In the genomic region with DNA sequence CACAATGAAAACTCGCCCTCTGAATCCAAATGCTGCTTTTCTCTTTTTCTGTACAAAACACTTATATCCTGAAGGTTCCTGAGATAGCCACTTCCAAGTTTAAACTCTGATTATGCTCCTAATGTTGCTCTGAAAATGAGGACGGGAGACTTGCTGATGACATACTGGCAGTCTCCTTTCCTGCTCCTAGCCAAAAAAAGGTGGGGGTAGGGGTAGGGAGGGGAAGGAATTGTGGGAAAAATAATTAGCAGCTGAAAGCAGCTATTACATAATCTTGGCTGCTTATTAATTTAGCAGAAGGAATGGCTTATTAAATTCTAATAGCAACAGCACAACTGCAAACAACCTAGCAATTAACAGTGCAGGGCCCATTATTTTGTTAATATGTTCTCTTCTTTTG, we compare ENCODE assay signal across 11 cellular contexts. TPM values are rescaled to one million over a fixed set of nuclear protein-coding genes. Genes with fewer than 3 reads are reported as not detected.
DNase-seq lines count a peak whose midpoint lies in the region; ATAC-seq, FAIRE-seq and TF ChIP-seq lines count a peak whose summit lies in the region.
"Had no signal": no experiment of that assay in that cellular context is flagged by ENCODE, and none has a peak within 500 bp of the region (broad histone marks: within the 10 kb centered on the region; RNA-seq: fewer than 3 reads in every experiment).

No MANE protein-coding gene starts in this region.

- FAIRE-seq in RCC 7860 (lab: Jason Lieb, UNC), result no peak

- ATAC-seq in HCT116, result no peak
- ATAC-seq: left lung, sciatic nerve had no signal

- H3K9ac ChIP-seq in HCT116 (ENCODE audit: low read length) (no peak overlapping the region), GM23248 (no peak overlapping the region)

- peak overlapping the region in 1 of 8 donors; percentile 21 for H3K4me3 Mint-ChIP-seq in CD4-positive, alpha-beta memory T cell
- no peak overlapping the region for H3K4me3 Mint-ChIP-seq in activated naive CD8-positive, alpha-beta T cell
- peak overlapping the region; percentile 72 for H3K4me3 Mint-ChIP-seq in neural crest cell
- H3K4me3 Mint-ChIP-seq: T-helper 1 cell treated with Interleukin-12 subunit alpha and Interleukin-12 subunit beta and Interleukin-4 antibody, amounts not matched to agents 30 μg/mL and 1 μg/mL, for 36 hours had no signal

- H3K9me3 ChIP-seq in CD4-positive, alpha-beta memory T cell (ENCODE audit: control insufficient read depth in 1 of 2, low read length in 2 of 2), result no peaks in the 10 kb centered on the region
- no peaks in the 10 kb centered on the region for H3K9me3 ChIP-seq in HCT116 (ENCODE audit: control insufficient read depth in 1 of 2, insufficient read depth in 1 of 2, low read depth in 1 of 2, low read length in 2 of 2)
- no peaks in the 10 kb centered on the region for H3K9me3 ChIP-seq in GM23248 (ENCODE audit: low read depth)
- H3K9me3 ChIP-seq: left lung had no signal

- peaks cover 2 to 6% of the 10 kb centered on the region in 2 donors for H3K36me3 Mint-ChIP-seq in CD4-positive, alpha-beta memory T cell
- H3K36me3 Mint-ChIP-seq in activated naive CD8-positive, alpha-beta T cell, result no peaks in the 10 kb centered on the region
- H3K36me3 Mint-ChIP-seq in neural crest cell (ENCODE audit: low read depth), result no peaks in the 10 kb centered on the region

- peaks cover 19% of the 10 kb centered on the region for H3K4me1 ChIP-seq in CD4-positive, alpha-beta memory T cell (ENCODE audit: insufficient read depth, low read length)
- H3K4me1 ChIP-seq in HCT116 (ENCODE audit: control insufficient read depth in 1 of 2, insufficient read depth in 2 of 2, low read length in 2 of 2), result peaks cover 0 to 18% of the 10 kb centered on the region in 2 experiments; a peak in 2 of 4 replicates
- no peaks in the 10 kb centered on the region for H3K4me1 ChIP-seq in GM23248 (ENCODE audit: insufficient read depth)

- H3K4me2 ChIP-seq in HCT116 (ENCODE audit: low read length) (peak overlapping the region; percentile 79; the same call in 1 of the 2 replicates), GM23248 (ENCODE audit: unreplicated experiment) (no peak overlapping the region)

- H3K27me3 Mint-ChIP-seq in CD4-positive, alpha-beta memory T cell, result peaks cover 0 to 1% of the 10 kb centered on the region in 2 donors
- H3K27me3 Mint-ChIP-seq in activated naive CD8-positive, alpha-beta T cell, result no peaks in the 10 kb centered on the region
- H3K27me3 Mint-ChIP-seq in neural crest cell (ENCODE audit: low read depth), result no peaks in the 10 kb centered on the region

- intact Hi-C loops in CD4-positive, alpha-beta memory T cell (cut with micrococcal nuclease), result loop anchor here (10.0 kb wide), 2 partner anchors 858 to 1878 kb away; a partner anchor contains a TSS
- intact Hi-C loops in HCT116 (cut with micrococcal nuclease), result loop anchor here (10.0 kb wide), 2 partner anchors 578 to 858 kb away; a partner anchor contains a TSS

- H3K27ac ChIP-seq in CD4-positive, alpha-beta memory T cell (ENCODE audit: low read depth, low read length), result no peak overlapping the region
- H3K27ac ChIP-seq in HCT116 (ENCODE audit: low read depth, low read length) (no peak overlapping the region), GM23248 (no peak overlapping the region)

- CTCF ChIA-PET in CD4-positive, alpha-beta memory T cell (lab: Charles Lee; ENCODE audit: partially characterized antibody), result no interaction called here
- CTCF ChIA-PET in HCT116 (lab: Charles Lee), result no interaction called here

- 8 to 14% methylated on average over 2 of the region's 2 CpGs for WGBS in GM23248 (ENCODE audit: low coverage in 1 of 2, low lambda C conversion rate in 2 of 2, missing lambda C conversion rate in 2 of 2), 2 experiments

- BruUV-seq in HCT116 (replicated peaks; lab: Mats Ljungman, UMichigan), result no TSS peak

- H2AFZ ChIP-seq in HCT116 (ENCODE audit: low read depth, low read length, poor library complexity, severe bottlenecking) (no peak overlapping the region), GM23248 (no peak overlapping the region)

- RAD21 ChIA-PET in HCT116 (lab: Charles Lee; ENCODE audit: low non-redundant PET in 1 of 2, low total read pairs in 2 of 2, uncharacterized antibody in 2 of 2, unreplicated experiment in 2 of 2), result no interaction called here

- no peak for TF ChIP-seq CTCF in HCT116 (IDR thresholded peaks at IDR 0.05 in 2 of 3, conservative IDR thresholded peaks at IDR 0.05 in 1 of 3; ENCODE audit: borderline replicate concordance in 1 of 3, insufficient read depth in 1 of 3, low read depth in 2 of 3, low read length in 2 of 3)
- TF ChIP-seq CTCF in neural crest cell (conservative IDR thresholded peaks at IDR 0.05), result no peak

- H3K9me3 Mint-ChIP-seq in CD4-positive, alpha-beta memory T cell, result no peaks in the 10 kb centered on the region
- H3K9me3 Mint-ChIP-seq in activated naive CD8-positive, alpha-beta T cell (ENCODE audit: low read depth), result no peaks in the 10 kb centered on the region
- H3K9me3 Mint-ChIP-seq in neural crest cell, result no peaks in the 10 kb centered on the region
- H3K9me3 Mint-ChIP-seq: T-helper 1 cell treated with Interleukin-12 subunit alpha and Interleukin-12 subunit beta and Interleukin-4 antibody, amounts not matched to agents 30 μg/mL and 1 μg/mL, for 36 hours had no signal

- no peak for TF ChIP-seq RAD21 in HCT116 (IDR thresholded peaks at IDR 0.05; ENCODE audit: low read depth)

- H3K9me2 ChIP-seq in HCT116 (ENCODE audit: insufficient read depth) (no peaks in the 10 kb centered on the region), GM23248 (ENCODE audit: insufficient read depth) (no peaks in the 10 kb centered on the region)

- H3K27ac Mint-ChIP-seq in CD4-positive, alpha-beta memory T cell, result peak overlapping the region in 4 of 7 donors; percentile 23 to 85 (median 66)
- H3K27ac Mint-ChIP-seq in activated naive CD8-positive, alpha-beta T cell, result peak overlapping the region; percentile 23
- no peak overlapping the region for H3K27ac Mint-ChIP-seq in neural crest cell (ENCODE audit: unreplicated experiment)
- H3K27ac Mint-ChIP-seq: T-helper 1 cell treated with Interleukin-12 subunit alpha and Interleukin-12 subunit beta and Interleukin-4 antibody, amounts not matched to agents 30 μg/mL and 1 μg/mL, for 36 hours had no signal

- H3K36me3 ChIP-seq in CD4-positive, alpha-beta memory T cell (ENCODE audit: insufficient read depth, low read length), result no peaks in the 10 kb centered on the region
- H3K36me3 ChIP-seq in HCT116 (ENCODE audit: control insufficient read depth in 1 of 2, insufficient read depth in 2 of 2, low read length in 2 of 2) (no peaks in the 10 kb centered on the region), GM23248 (ENCODE audit: low read depth) (no peaks in the 10 kb centered on the region)
- H3K36me3 ChIP-seq: left lung had no signal

- POLR2A ChIA-PET in CD4-positive, alpha-beta memory T cell (lab: Charles Lee; ENCODE audit: partially characterized antibody), result interaction anchor here (2.5 kb wide), 1 partner anchor 67 kb away, joined by 30 read pairs; a partner anchor contains a TSS
- POLR2A ChIA-PET in HCT116 (lab: Charles Lee), result no interaction called here

- DNase-seq in CD4-positive, alpha-beta memory T cell, result no peak
- no peak for DNase-seq in HCT116 (ENCODE audit: low read depth, low spot score)
- no peak for DNase-seq in neural crest cell (ENCODE audit: low read depth, low spot score)
- DNase-seq in stimulated activated CD4-positive, alpha-beta T cell treated with anti-CD3 and anti-CD28 coated beads, Interleukin-2, amount 100 ng/mL, for 48 hours, result no peak
- no peak for DNase-seq in effector CD8-positive, alpha-beta T cell (lab: John Stamatoyannopoulos, UW)
- no peak for DNase-seq in GM23248
- DNase-seq in RCC 7860 (ENCODE audit: low spot score), result no peak
- DNase-seq: left lung had no signal

- 0 out of 2 replicates have a peak, but pooled peaks cover 7% of the 10 kb centered on the region for H3K79me2 ChIP-seq in HCT116 (ENCODE audit: insufficient read depth, low read length)
- no peaks in the 10 kb centered on the region for H3K79me2 ChIP-seq in GM23248 (ENCODE audit: insufficient read depth)

- no peak overlapping the region for H3K4me3 ChIP-seq in CD4-positive, alpha-beta memory T cell (ENCODE audit: low read length in 2 of 2)
- H3K4me3 ChIP-seq in HCT116 (replicated peaks in 1 of 2; ENCODE audit: low read depth in 1 of 2, low read length in 2 of 2) (no peak overlapping the region), GM23248 (no peak overlapping the region)

- in situ Hi-C loops in GM23248 (cut with MboI), result no loop called here

- peaks cover 10 to 24% (median 15%) of the 10 kb centered on the region in 4 donors for H3K4me1 Mint-ChIP-seq in CD4-positive, alpha-beta memory T cell
- peaks cover 22% of the 10 kb centered on the region for H3K4me1 Mint-ChIP-seq in activated naive CD8-positive, alpha-beta T cell (ENCODE audit: low read depth)
- peaks cover 38% of the 10 kb centered on the region for H3K4me1 Mint-ChIP-seq in neural crest cell

- H4K20me1 ChIP-seq in HCT116 (ENCODE audit: insufficient read depth) (no peaks in the 10 kb centered on the region), GM23248 (ENCODE audit: insufficient read depth) (no peaks in the 10 kb centered on the region)

- no peaks in the 10 kb centered on the region for H3K27me3 ChIP-seq in CD4-positive, alpha-beta memory T cell (ENCODE audit: insufficient read depth, low read length)
- H3K27me3 ChIP-seq in HCT116 (ENCODE audit: insufficient read depth, low read length), result no peaks in the 10 kb centered on the region
- no peaks in the 10 kb centered on the region for H3K27me3 ChIP-seq in GM23248 (replicated peaks; ENCODE audit: insufficient read depth)

- no peaks in the 10 kb centered on the region for H3F3A ChIP-seq in GM23248 (ENCODE audit: insufficient read depth)

- TF ChIP-seq POLR2A in HCT116 (IDR thresholded peaks at IDR 0.05; ENCODE audit: borderline replicate concordance, extremely low read depth, insufficient read depth, insufficient read length), result no peak

TF ChIP-seq in HCT116, 20 proteins besides CTCF, POLR2A, EP300 and RAD21 (continues in another document):
- TF ChIP-seq POLR2AphosphoS5 (IDR thresholded peaks at IDR 0.05; ENCODE audit: low read depth, low read length) (no peak), FOSL1 (IDR thresholded peaks at IDR 0.05; ENCODE audit: low read depth) (no peak), SP1 (IDR thresholded peaks at IDR 0.05; ENCODE audit: low read depth) (no peak), EZH2 (IDR thresholded peaks at IDR 0.05) (no peak), ZFX (IDR thresholded peaks at IDR 0.05) (no peak)

RNA-seq across cellular contexts. Expression of a gene that starts 2.0 kb away (rescaled TPM):
- total RNA-seq in CD4-positive, alpha-beta memory T cell, result 10 to 100 TPM; 23.9 to 26.4 TPM
- polyA plus RNA-seq in CD4-positive, alpha-beta memory T cell, result 10 to 100 TPM; 64.2 to 83.9 TPM
- total RNA-seq in HCT116 (2021; ENCODE audit: unreplicated experiment) (19.9 TPM), neural crest cell (136 and 141 TPM in 2 replicates)
- polyA plus RNA-seq in HCT116 (2012), result 5.2 and 8.7 TPM in 2 replicates
- 22.6 and 38.1 TPM in 2 replicates for total RNA-seq in GM23248 (2014; rRNA removed; shearing (Covaris generic))
- 24.3 and 27.9 TPM in 2 replicates for polyA plus RNA-seq in GM23248 (2016; fragmentation: Nextera tagmentation; extraction: Ambion mirVana)
